ENCODE assay signal across 16 cellular contexts in genomic region chr1:213409971-213410370, GRCh38.
DNase-seq lines count a peak whose midpoint lies in the region; ATAC-seq and TF ChIP-seq lines count a peak whose summit lies in the region.
"Had no signal": no experiment of that assay in that cellular context is flagged by ENCODE, and none has a peak within 500 bp of the region (broad histone marks: within the 10 kb centered on the region; RNA-seq: fewer than 3 reads in every experiment).

No MANE protein-coding gene starts in this region.

- peaks cover 3% of the 10 kb centered on the region for H3K4me1 ChIP-seq in NT2/D1 (ENCODE audit: insufficient read depth, insufficient read length)
- no peaks in the 10 kb centered on the region for H3K4me1 ChIP-seq in psoas muscle
- H3K4me1 ChIP-seq: A549, BE2C had no signal

- peak; percentile 66 for DNase-seq in NT2/D1 (ENCODE audit: low read depth, low spot score)
- peak; percentile 45 for DNase-seq in epithelial cell of proximal tubule (ENCODE audit: low read depth)
- DNase-seq in kidney tubule cell (ENCODE audit: low spot score): peak; percentile 76
- DNase-seq in renal cortical epithelial cell (ENCODE audit: low read depth): peak; percentile 78
- DNase-seq in SHP77 (lab: John Stamatoyannopoulos, UW): no peak
- no peak for DNase-seq in psoas muscle
- no peak for DNase-seq in stimulated activated naive CD4-positive, alpha-beta T cell (lab: John Stamatoyannopoulos, UW)
- DNase-seq: BE2C; Calu3; CD8-positive, alpha-beta T cell; DMS 273 treated with DMSO at 0.1 percent for 48 hours; GM23248; H7 had no signal

- H3K4me3 ChIP-seq in NT2/D1 (ENCODE audit: insufficient read length, low read depth) (no peak overlapping the region), epithelial cell of proximal tubule (ENCODE audit: low read depth, low read length) (no peak overlapping the region), psoas muscle (no peak overlapping the region)
- H3K4me3 ChIP-seq: A549, GM23248 had no signal

- H3K27me3 ChIP-seq in NT2/D1 (ENCODE audit: insufficient read depth, insufficient read length): no peaks in the 10 kb centered on the region
- H3K27me3 ChIP-seq in psoas muscle (ENCODE audit: insufficient read depth in 3 of 3, low read length in 2 of 3): no peaks in the 10 kb centered on the region
- H3K27me3 ChIP-seq: BE2C had no signal

- WGBS in psoas muscle, 3 donors: 85 to 88% (median 85%) methylated on average over 2 of the region's 2 CpGs

- no peak overlapping the region for H3K9ac ChIP-seq in NT2/D1 (ENCODE audit: insufficient read length, low read depth)
- H3K9ac ChIP-seq: GM23248 had no signal

- intact Hi-C loops in psoas muscle (cut with DNase I): no loop called here

- peaks cover 8% of the 10 kb centered on the region; the same call in 1 of the 2 replicates for H3K9me3 ChIP-seq in NT2/D1 (ENCODE audit: insufficient read depth, low read length)
- no peaks in the 10 kb centered on the region for H3K9me3 ChIP-seq in psoas muscle
- H3K9me3 ChIP-seq: A549, BE2C had no signal

- no peak for TF ChIP-seq CTCF in epithelial cell of proximal tubule (conservative IDR thresholded peaks at IDR 0.05; ENCODE audit: low read depth, low read length)
- no peak for TF ChIP-seq CTCF in psoas muscle (IDR thresholded peaks at IDR 0.05)

- ATAC-seq in GM19351 (IDR thresholded peaks at IDR 0.05; ENCODE audit: unreplicated experiment) (no peak), psoas muscle (no peak)
- ATAC-seq: A549; CD8-positive, alpha-beta T cell had no signal

- no peak overlapping the region for H3K27ac ChIP-seq in psoas muscle
- H3K27ac ChIP-seq: A549, C4-2B, GM23248 had no signal

- H3K36me3 ChIP-seq in NT2/D1 (ENCODE audit: insufficient read depth, insufficient read length, low read length) (no peaks in the 10 kb centered on the region), psoas muscle (ENCODE audit: insufficient read depth in 1 of 2, low read depth in 1 of 2) (no peaks in the 10 kb centered on the region)
- H3K36me3 ChIP-seq: BE2C had no signal

Comparison
In these comparisons a context has a peak if more than half of its experiments do, and no peak if none do; other contexts are left out.
1. DNase-seq: peak in NT2/D1 (single experiment), epithelial cell of proximal tubule (single experiment), kidney tubule cell (single experiment) and renal cortical epithelial cell (single experiment); none in SHP77 (0 of 2), psoas muscle (0 of 2) and stimulated activated naive CD4-positive, alpha-beta T cell (0 of 6).